Comparison of ENCODE assay signal across 22 cellular contexts in the genomic region with DNA sequence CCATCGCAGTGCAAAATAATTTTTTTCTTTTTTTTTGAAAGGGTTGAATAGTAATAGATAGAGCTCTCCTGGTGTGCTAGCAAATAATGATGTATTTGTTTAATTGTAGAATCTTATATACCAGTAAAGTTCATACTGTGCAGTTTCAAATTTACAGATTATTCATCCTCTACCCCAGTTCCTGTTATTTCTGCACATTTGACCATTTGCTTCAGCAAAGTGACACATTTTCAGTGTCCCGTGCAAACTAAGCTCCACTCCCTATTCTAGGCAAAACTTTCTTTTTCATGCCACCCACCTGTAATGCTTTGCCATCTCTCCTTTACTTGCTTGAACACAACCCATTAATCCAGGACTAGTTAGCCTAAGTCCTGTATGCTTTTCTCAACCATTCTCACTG.
"Had no signal": no experiment of that assay in that cellular context is flagged by ENCODE, and none has a peak within 500 bp of the region (broad histone marks: within the 10 kb centered on the region; RNA-seq: fewer than 3 reads in every experiment).

No MANE protein-coding gene starts in this region.

- H3K27me3 Mint-ChIP-seq: activated naive CD8-positive, alpha-beta T cell treated with anti-CD3 and anti-CD28 coated beads, Interleukin-2, amount 50 U/mL, for 24 hours; brain had no signal

- H3K4me1 Mint-ChIP-seq: endodermal cell, neural crest cell had no signal

- H3K27me3 ChIP-seq: foreskin keratinocyte, hepatocyte, right atrium auricular region, upper lobe of right lung had no signal

- H2AFZ ChIP-seq: hepatocyte had no signal

- H3K4me2 ChIP-seq: hepatocyte had no signal

- H3K4me1 ChIP-seq: foreskin keratinocyte, prostate gland had no signal

- H3K27ac Mint-ChIP-seq: activated naive CD4-positive, alpha-beta T cell treated with anti-CD3 and anti-CD28 coated beads for 36 hours; activated naive CD8-positive, alpha-beta T cell treated with anti-CD3 and anti-CD28 coated beads, Interleukin-2, amount 50 U/mL, for 24 hours; brain; endodermal cell had no signal

- H3K36me3 ChIP-seq: prostate gland, right atrium auricular region, upper lobe of right lung had no signal

- H3K9me3 Mint-ChIP-seq: activated naive CD4-positive, alpha-beta T cell treated with anti-CD3 and anti-CD28 coated beads for 36 hours; activated naive CD8-positive, alpha-beta T cell treated with anti-CD3 and anti-CD28 coated beads, Interleukin-2, amount 50 U/mL, for 24 hours; brain; endodermal cell; neural crest cell had no signal

- ATAC-seq: activated naive CD8-positive, alpha-beta T cell treated with anti-CD3 and anti-CD28 coated beads, Interleukin-2, amount 50 U/mL, for 24 hours; foreskin keratinocyte; left colon; upper lobe of right lung had no signal

- H3K9me3 ChIP-seq: prostate gland, right atrium auricular region, thoracic aorta, upper lobe of right lung had no signal

- H3K4me3 Mint-ChIP-seq: activated naive CD4-positive, alpha-beta T cell treated with anti-CD3 and anti-CD28 coated beads for 36 hours; activated naive CD8-positive, alpha-beta T cell treated with anti-CD3 and anti-CD28 coated beads, Interleukin-2, amount 50 U/mL, for 24 hours; brain; endodermal cell; neural crest cell had no signal

- H3K4me3 ChIP-seq: hepatocyte, lung, prostate gland, right atrium auricular region, thoracic aorta, upper lobe of right lung had no signal

- DNase-seq: activated CD4-positive, alpha-beta T cell treated with anti-CD3 and anti-CD28 coated beads for 1 hour; activated naive CD4-positive, alpha-beta T cell treated with anti-CD3 and anti-CD28 coated beads for 36 hours; activated naive CD8-positive, alpha-beta T cell treated with anti-CD3 and anti-CD28 coated beads, Interleukin-2, amount 50 U/mL, for 24 hours; anterior cingulate cortex; caudate nucleus; endodermal cell; foreskin keratinocyte; islet precursor cell; left colon; midbrain; stimulated activated CD4-positive, alpha-beta T cell treated with anti-CD3 and anti-CD28 coated beads, Interleukin-12 subunit alpha, Interleukin-12 subunit beta, amount 100 ng/mL, for 4 hours; stimulated activated CD4-positive, alpha-beta T cell treated with anti-CD3 and anti-CD28 coated beads, Interleukin-1b, Interleukin-23, amount 100 ng/mL, for 48 hours; upper lobe of right lung; WERI-Rb-1 had no signal

- H3K27ac ChIP-seq: epithelial cell of prostate, foreskin keratinocyte, hepatocyte, prostate gland, right atrium auricular region, thoracic aorta, upper lobe of right lung, WERI-Rb-1 had no signal
